1 cellular context compared by ENCODE assay signal in genomic region chr20:38805958-38806854, GRCh38.
TF ChIP-seq lines count a peak whose summit lies in the region.

No MANE protein-coding gene starts in this region.

TF ChIP-seq in HepG2, 621 proteins besides CTCF, POLR2A, EP300 and RAD21 (continued from another document):
- TF ChIP-seq KIAA2018 (CRISPR knock-in tag; IDR thresholded peaks at IDR 0.05; ENCODE audit: borderline replicate concordance) (no peak), ZNF530 (CRISPR knock-in tag; IDR thresholded peaks at IDR 0.05; ENCODE audit: low read depth) (no peak), MED13 (CRISPR knock-in tag; IDR thresholded peaks at IDR 0.05) (no peak), PATZ1 (CRISPR knock-in tag; IDR thresholded peaks at IDR 0.05) (peak; percentile 63; the same call in 1 of the 2 replicates), MTF2 (CRISPR knock-in tag; IDR thresholded peaks at IDR 0.05; ENCODE audit: borderline replicate concordance) (peak; percentile 78; the same call in 1 of the 2 replicates), CCDC6 (CRISPR knock-in tag; IDR thresholded peaks at IDR 0.05) (no peak), ZBTB46 (CRISPR knock-in tag; IDR thresholded peaks at IDR 0.05; ENCODE audit: borderline replicate concordance) (no peak), GFI1 (CRISPR knock-in tag; IDR thresholded peaks at IDR 0.05; ENCODE audit: borderline replicate concordance) (0 out of 2 replicates have a peak, but pooled peaks have one; percentile 26), ATF7-NPFF (CRISPR knock-in tag; IDR thresholded peaks at IDR 0.05; ENCODE audit: low read depth) (0 out of 2 replicates have a peak, but pooled peaks have one; percentile 41), TFDP2 (CRISPR knock-in tag; IDR thresholded peaks at IDR 0.05) (0 out of 2 replicates have a peak, but pooled peaks have one; percentile 18), KAT2B (IDR thresholded peaks at IDR 0.05; ENCODE audit: borderline replicate concordance, low read depth, low read length) (no peak), ZNF513 (CRISPR knock-in tag; conservative IDR thresholded peaks at IDR 0.05) (no peak), ZNF800 (CRISPR knock-in tag; IDR thresholded peaks at IDR 0.05) (0 out of 2 replicates have a peak, but pooled peaks have one; percentile 53), CBX5 (CRISPR knock-in tag; IDR thresholded peaks at IDR 0.05; ENCODE audit: borderline replicate concordance) (no peak), CHCHD3 (CRISPR knock-in tag; IDR thresholded peaks at IDR 0.05) (no peak), FOSL2 (CRISPR knock-in tag; IDR thresholded peaks at IDR 0.05) (no peak), KDM4B (CRISPR knock-in tag; IDR thresholded peaks at IDR 0.05) (no peak), ZNF775 (CRISPR knock-in tag; IDR thresholded peaks at IDR 0.05; ENCODE audit: borderline replicate concordance) (no peak), NR3C1 (CRISPR knock-in tag; IDR thresholded peaks at IDR 0.05) (no peak), EZH2 (conservative IDR thresholded peaks at IDR 0.05; ENCODE audit: low read depth, low read length) (0 out of 2 replicates have a peak, but pooled peaks have one; percentile 50), ZNF547 (CRISPR knock-in tag; IDR thresholded peaks at IDR 0.05) (no peak), KLF11 (CRISPR knock-in tag; IDR thresholded peaks at IDR 0.05) (no peak), FOXK1 (CRISPR knock-in tag; IDR thresholded peaks at IDR 0.05; ENCODE audit: borderline replicate concordance, low read depth) (no peak), MXD1 (CRISPR knock-in tag; IDR thresholded peaks at IDR 0.05) (no peak), ZNF143 (CRISPR knock-in tag; IDR thresholded peaks at IDR 0.05) (no peak), TAF15 (IDR thresholded peaks at IDR 0.05; ENCODE audit: low read depth, low read length, poor library complexity, severe bottlenecking) (no peak), DZIP1 (CRISPR knock-in tag; IDR thresholded peaks at IDR 0.05) (no peak), MAFK (conservative IDR thresholded peaks at IDR 0.05 in 1 of 2, IDR thresholded peaks at IDR 0.05 in 1 of 2; ENCODE audit: low read length in 2 of 2) (no peak), ZNF253 (CRISPR knock-in tag; IDR thresholded peaks at IDR 0.05; ENCODE audit: borderline replicate concordance) (no peak), E2F5 (CRISPR knock-in tag; conservative IDR thresholded peaks at IDR 0.05) (no peak), RFXAP (CRISPR knock-in tag; IDR thresholded peaks at IDR 0.05; ENCODE audit: borderline replicate concordance) (no peak)
